ENCODE assay signal across 8 cellular contexts in genomic region chr3:113211370-113212154, GRCh38. TPM values are rescaled to one million over a fixed set of nuclear protein-coding genes. Genes with fewer than 3 reads are reported as not detected.
DNase-seq lines count a peak whose midpoint lies in the region; ATAC-seq and TF ChIP-seq lines count a peak whose summit lies in the region.

A gene with protein sequence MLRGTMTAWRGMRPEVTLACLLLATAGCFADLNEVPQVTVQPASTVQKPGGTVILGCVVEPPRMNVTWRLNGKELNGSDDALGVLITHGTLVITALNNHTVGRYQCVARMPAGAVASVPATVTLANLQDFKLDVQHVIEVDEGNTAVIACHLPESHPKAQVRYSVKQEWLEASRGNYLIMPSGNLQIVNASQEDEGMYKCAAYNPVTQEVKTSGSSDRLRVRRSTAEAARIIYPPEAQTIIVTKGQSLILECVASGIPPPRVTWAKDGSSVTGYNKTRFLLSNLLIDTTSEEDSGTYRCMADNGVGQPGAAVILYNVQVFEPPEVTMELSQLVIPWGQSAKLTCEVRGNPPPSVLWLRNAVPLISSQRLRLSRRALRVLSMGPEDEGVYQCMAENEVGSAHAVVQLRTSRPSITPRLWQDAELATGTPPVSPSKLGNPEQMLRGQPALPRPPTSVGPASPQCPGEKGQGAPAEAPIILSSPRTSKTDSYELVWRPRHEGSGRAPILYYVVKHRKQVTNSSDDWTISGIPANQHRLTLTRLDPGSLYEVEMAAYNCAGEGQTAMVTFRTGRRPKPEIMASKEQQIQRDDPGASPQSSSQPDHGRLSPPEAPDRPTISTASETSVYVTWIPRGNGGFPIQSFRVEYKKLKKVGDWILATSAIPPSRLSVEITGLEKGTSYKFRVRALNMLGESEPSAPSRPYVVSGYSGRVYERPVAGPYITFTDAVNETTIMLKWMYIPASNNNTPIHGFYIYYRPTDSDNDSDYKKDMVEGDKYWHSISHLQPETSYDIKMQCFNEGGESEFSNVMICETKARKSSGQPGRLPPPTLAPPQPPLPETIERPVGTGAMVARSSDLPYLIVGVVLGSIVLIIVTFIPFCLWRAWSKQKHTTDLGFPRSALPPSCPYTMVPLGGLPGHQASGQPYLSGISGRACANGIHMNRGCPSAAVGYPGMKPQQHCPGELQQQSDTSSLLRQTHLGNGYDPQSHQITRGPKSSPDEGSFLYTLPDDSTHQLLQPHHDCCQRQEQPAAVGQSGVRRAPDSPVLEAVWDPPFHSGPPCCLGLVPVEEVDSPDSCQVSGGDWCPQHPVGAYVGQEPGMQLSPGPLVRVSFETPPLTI (plus strand): TSS chr3:113211557. CDS start chr3:113249803, 38,246 bp downstream.

- H3K4me1 Mint-ChIP-seq in activated T-helper 2 cell treated with anti-CD3 and anti-CD28 coated beads, Interferon-gamma antibody, Interleukin-2, Interleukin-4, amounts not matched to agents 10 μg/mL and 5 μg/mL and 100 μg/mL, durations not matched to agents 14 hours and 24 hours and 36 hours (ENCODE audit: low read depth): peaks cover 9% of the 10 kb centered on the region
- H3K4me1 Mint-ChIP-seq in glutamatergic neuron (ENCODE audit: low read depth, unreplicated experiment): peaks cover 32% of the 10 kb centered on the region

- H3K27ac Mint-ChIP-seq in activated T-helper 2 cell treated with anti-CD3 and anti-CD28 coated beads, Interferon-gamma antibody, Interleukin-2, Interleukin-4, amounts not matched to agents 10 μg/mL and 5 μg/mL and 100 μg/mL, durations not matched to agents 14 hours and 24 hours and 36 hours: peak within 1 kb of the TSS; percentile 58
- peak within 1 kb of the TSS; percentile 82 for H3K27ac Mint-ChIP-seq in glutamatergic neuron (ENCODE audit: unreplicated experiment)

- peaks cover 74% of the 10 kb centered on the region for H3K27me3 Mint-ChIP-seq in activated T-helper 2 cell treated with anti-CD3 and anti-CD28 coated beads, Interferon-gamma antibody, Interleukin-2, Interleukin-4, amounts not matched to agents 10 μg/mL and 5 μg/mL and 100 μg/mL, durations not matched to agents 14 hours and 24 hours and 36 hours (ENCODE audit: low read depth)
- H3K27me3 Mint-ChIP-seq in glutamatergic neuron (ENCODE audit: unreplicated experiment): peaks cover 15% of the 10 kb centered on the region

- peaks cover 51% of the 10 kb centered on the region for H3K27me3 ChIP-seq in HL-60 (ENCODE audit: insufficient read depth, poor library complexity, severe bottlenecking)

- peak within 1 kb of the TSS; percentile 38 for H3K4me3 ChIP-seq in HL-60 (replicated peaks; ENCODE audit: insufficient read depth, low read length)

- DNase-seq in Caki2 (ENCODE audit: low read depth) (peak; percentile 50), HL-60 (ENCODE audit: low read depth in 1 of 2, low spot score in 1 of 2) (no peak), glutamatergic neuron (peak; percentile 51), occipital lobe (lab: John Stamatoyannopoulos, UW) (no peak), RKO (ENCODE audit: low spot score) (no peak)
- DNase-seq in activated T-helper 2 cell treated with anti-CD3 and anti-CD28 coated beads, Interferon-gamma antibody, Interleukin-2, Interleukin-4, amounts not matched to agents 10 μg/mL and 5 μg/mL and 100 μg/mL, durations not matched to agents 14 hours and 24 hours and 36 hours (ENCODE audit: low spot score): no peak

- in situ Hi-C loops in Caki2 (cut with HindIII; ENCODE audit: low pct_unique_long_range_greater_than_20kb, low sequenced_read_pairs): no loop called here

- ATAC-seq in GM18907 (IDR thresholded peaks at IDR 0.05; ENCODE audit: unreplicated experiment): no peak
- ATAC-seq in GM19023 (IDR thresholded peaks at IDR 0.05; ENCODE audit: unreplicated experiment): no peak

- intact Hi-C loops in activated T-helper 2 cell treated with anti-CD3 and anti-CD28 coated beads, Interferon-gamma antibody, Interleukin-2, Interleukin-4, amounts not matched to agents 10 μg/mL and 5 μg/mL and 100 μg/mL, durations not matched to agents 14 hours and 24 hours and 36 hours (cut with micrococcal nuclease): loop anchor here (5.0 kb wide), 1 partner anchor 159 kb away; no protein-coding TSS in a partner anchor

- peaks cover 5% of the 10 kb centered on the region for H3K36me3 Mint-ChIP-seq in activated T-helper 2 cell treated with anti-CD3 and anti-CD28 coated beads, Interferon-gamma antibody, Interleukin-2, Interleukin-4, amounts not matched to agents 10 μg/mL and 5 μg/mL and 100 μg/mL, durations not matched to agents 14 hours and 24 hours and 36 hours (ENCODE audit: low read depth)
- no peaks in the 10 kb centered on the region for H3K36me3 Mint-ChIP-seq in glutamatergic neuron (ENCODE audit: unreplicated experiment)

- TF ChIP-seq CTCF in HL-60 (IDR thresholded peaks at IDR 0.05; ENCODE audit: insufficient read depth, low read length) (no peak), glutamatergic neuron (IDR thresholded peaks at IDR 0.05; ENCODE audit: partially characterized antibody, unreplicated experiment) (no peak)

- no peaks in the 10 kb centered on the region for H3K9me3 Mint-ChIP-seq in activated T-helper 2 cell treated with anti-CD3 and anti-CD28 coated beads, Interferon-gamma antibody, Interleukin-2, Interleukin-4, amounts not matched to agents 10 μg/mL and 5 μg/mL and 100 μg/mL, durations not matched to agents 14 hours and 24 hours and 36 hours
- H3K9me3 Mint-ChIP-seq in glutamatergic neuron (ENCODE audit: unreplicated experiment): peaks cover 10% of the 10 kb centered on the region

- H3K4me3 Mint-ChIP-seq in activated T-helper 2 cell treated with anti-CD3 and anti-CD28 coated beads, Interferon-gamma antibody, Interleukin-2, Interleukin-4, amounts not matched to agents 10 μg/mL and 5 μg/mL and 100 μg/mL, durations not matched to agents 14 hours and 24 hours and 36 hours (ENCODE audit: low read depth): peak within 1 kb of the TSS; percentile 84
- peak within 1 kb of the TSS; percentile 92 for H3K4me3 Mint-ChIP-seq in glutamatergic neuron (ENCODE audit: unreplicated experiment)

- H3K27ac ChIP-seq in HL-60 (replicated peaks): no peak within 1 kb of the TSS

RNA-seq across cellular contexts. Expression of the gene that starts here (rescaled TPM):
- total RNA-seq in Caki2 (2014; rRNA removed; shearing (Covaris generic); ENCODE audit: low replicate concordance): 0.49 and 5.3 TPM in 2 replicates
- total RNA-seq in activated T-helper 2 cell treated with anti-CD3 and anti-CD28 coated beads, Interferon-gamma antibody, Interleukin-2, Interleukin-4, amounts not matched to agents 10 μg/mL and 5 μg/mL and 100 μg/mL, durations not matched to agents 14 hours and 24 hours and 36 hours: 4.2 and 5.4 TPM in 2 replicates
- 32.9 TPM for total RNA-seq in glutamatergic neuron (ENCODE audit: unreplicated experiment)
- 11.2 TPM for total RNA-seq in occipital lobe

Comparison
In these comparisons a context has a peak if more than half of its experiments do, and no peak if none do; other contexts are left out.
1. DNase-seq: peak in Caki2 (single experiment) and glutamatergic neuron (single experiment); none in HL-60 (0 of 2), activated T-helper 2 cell treated with anti-CD3 and anti-CD28 coated beads, Interferon-gamma antibody, Interleukin-2, Interleukin-4, amounts not matched to agents 10 μg/mL and 5 μg/mL and 100 μg/mL, durations not matched to agents 14 hours and 24 hours and 36 hours (single experiment), occipital lobe (single experiment) and RKO (single experiment).